In genomic region chr16:10623059-10623458, GRCh38 we compare ENCODE assay signal across 2 cellular contexts.
TF ChIP-seq lines count a peak whose summit lies in the region.

No MANE protein-coding gene starts in this region.

TF ChIP-seq in HepG2, 621 proteins besides CTCF, POLR2A, EP300 and RAD21:
- TF ChIP-seq ZNF121 (CRISPR knock-in tag; IDR thresholded peaks at IDR 0.05) (peak; percentile 95), ZNF7 (CRISPR knock-in tag; IDR thresholded peaks at IDR 0.05) (no peak), FOXO1 (CRISPR knock-in tag; IDR thresholded peaks at IDR 0.05) (no peak), CHCHD3 (CRISPR knock-in tag; IDR thresholded peaks at IDR 0.05) (0 out of 2 replicates have a peak, but pooled peaks have one; percentile 1), ZNF460 (CRISPR knock-in tag; IDR thresholded peaks at IDR 0.05; ENCODE audit: borderline replicate concordance) (peak; percentile 64), ZFYVE20 (CRISPR knock-in tag; IDR thresholded peaks at IDR 0.05; ENCODE audit: borderline replicate concordance, low read depth) (0 out of 2 replicates have a peak, but pooled peaks have one; percentile 9), ZMYM3 (CRISPR knock-in tag; IDR thresholded peaks at IDR 0.05) (peak; percentile 55; the same call in 1 of the 2 replicates), HDAC2 (CRISPR knock-in tag; IDR thresholded peaks at IDR 0.05) (0 out of 2 replicates have a peak, but pooled peaks have one; percentile 6), ZNF564 (CRISPR knock-in tag; IDR thresholded peaks at IDR 0.05) (no peak)

TF ChIP-seq in H1, 55 proteins besides CTCF, POLR2A, EP300 and RAD21:
- no peak for TF ChIP-seq CHD7 (IDR thresholded peaks at IDR 0.05; ENCODE audit: insufficient replicate concordance, low read length)
- TF ChIP-seq SIN3A (conservative IDR thresholded peaks at IDR 0.05 in 1 of 2, IDR thresholded peaks at IDR 0.05 in 1 of 2; ENCODE audit: low read depth in 1 of 2, low read length in 2 of 2) = no peak
- no peak for TF ChIP-seq SP1 (IDR thresholded peaks at IDR 0.05; ENCODE audit: low read depth, low read length)
- TF ChIP-seq RBBP5 (IDR thresholded peaks at IDR 0.05; ENCODE audit: borderline replicate concordance, low read depth, low read length) = no peak
- TF ChIP-seq TAF7 (optimal IDR thresholded peaks at IDR 0.05; ENCODE audit: borderline replicate concordance, low read depth, low read length) = no peak
- no peak for TF ChIP-seq SP4 (IDR thresholded peaks at IDR 0.05; ENCODE audit: low read length)
- TF ChIP-seq SP2 (IDR thresholded peaks at IDR 0.05; ENCODE audit: low read length) = no peak
